Comparison of ENCODE assay signal across 8 cellular contexts in genomic region chr9:109012876-109013677, GRCh38. TPM values are rescaled to one million over a fixed set of nuclear protein-coding genes. Genes with fewer than 3 reads are reported as not detected.
A peak's percentile ranks its signal among the peaks of the same experiment; 100 is the strongest.
DNase-seq lines count a peak whose midpoint lies in the region; ATAC-seq and TF ChIP-seq lines count a peak whose summit lies in the region.

Gene CTNNAL1, minus strand, starts transcription at chr9:109013499. Its CDS starts 57 bp downstream, at chr9:109013442.

- H3K9me3 Mint-ChIP-seq in CD4-positive, CD25-positive, alpha-beta regulatory T cell = no peaks in the 10 kb centered on the region

- TF ChIP-seq CTCF in epithelial cell of esophagus (IDR thresholded peaks at IDR 0.05; ENCODE audit: insufficient read depth, low read depth, low read length, missing control alignments) = no peak

- H3K9ac ChIP-seq in mucosa of rectum (ENCODE audit: low read depth in 1 of 2, low read length in 2 of 2) = peak within 1 kb of the TSS; percentile 54 to 89

- H3K4me3 Mint-ChIP-seq in CD4-positive, CD25-positive, alpha-beta regulatory T cell = peak within 1 kb of the TSS; percentile 95 to 98 (median 96)

- no peaks in the 10 kb centered on the region for H3K36me3 Mint-ChIP-seq in CD4-positive, CD25-positive, alpha-beta regulatory T cell

- peak within 1 kb of the TSS; percentile 94 to 97 (median 96) for H3K27ac Mint-ChIP-seq in CD4-positive, CD25-positive, alpha-beta regulatory T cell

- DNase-seq in CD4-positive, CD25-positive, alpha-beta regulatory T cell = peak; percentile 83 to 91 (median 89)
- DNase-seq in NOMO-1 treated with DMSO at 0.1 percent for 48 hours (lab: John Stamatoyannopoulos, UW; ENCODE audit: unreplicated experiment) = peak; percentile 66
- peak; percentile 77 for DNase-seq in activated T-cell treated with anti-CD3 and anti-CD28 coated beads for 1 hour (ENCODE audit: low read depth)
- DNase-seq in epithelial cell of esophagus (ENCODE audit: low read depth) = peak; percentile 81
- DNase-seq in stimulated activated CD8-positive, alpha-beta memory T cell treated with anti-CD3 and anti-CD28 coated beads, Interleukin-7, amount 100 ng/mL, for 1 hour (ENCODE audit: low read depth in 2 of 2) = peak; percentile 72 to 76

- peak; percentile 86 to 88 for ATAC-seq in CD4-positive, CD25-positive, alpha-beta regulatory T cell (ENCODE audit: low read depth in 2 of 2)
- peak; percentile 82 for ATAC-seq in GM19397 (IDR thresholded peaks at IDR 0.05; ENCODE audit: unreplicated experiment)
- peak; percentile 41 for ATAC-seq in HG03558 (IDR thresholded peaks at IDR 0.05; ENCODE audit: extremely low read depth, unreplicated experiment)

- H3K27me3 ChIP-seq in CD4-positive, CD25-positive, alpha-beta regulatory T cell (ENCODE audit: control insufficient read depth, insufficient read depth, low read length) = no peaks in the 10 kb centered on the region
- no peaks in the 10 kb centered on the region for H3K27me3 ChIP-seq in mucosa of rectum (ENCODE audit: control insufficient read depth in 2 of 2, insufficient read depth in 2 of 2, low read length in 2 of 2)

- H3K4me1 ChIP-seq in CD4-positive, CD25-positive, alpha-beta regulatory T cell (ENCODE audit: control insufficient read depth, insufficient read depth, low read length, poor library complexity, severe bottlenecking) = peaks cover 29% of the 10 kb centered on the region
- peaks cover 8 to 11% of the 10 kb centered on the region in 2 donors for H3K4me1 ChIP-seq in mucosa of rectum (ENCODE audit: control insufficient read depth in 2 of 2, insufficient read depth in 2 of 2, low read length in 2 of 2)

- no peaks in the 10 kb centered on the region for H3K9me3 ChIP-seq in CD4-positive, CD25-positive, alpha-beta regulatory T cell (ENCODE audit: control insufficient read depth in 2 of 2, low read length in 2 of 2)
- no peaks in the 10 kb centered on the region for H3K9me3 ChIP-seq in mucosa of rectum (ENCODE audit: control insufficient read depth in 2 of 2, low read length in 2 of 2)

- H3K4me1 Mint-ChIP-seq in CD4-positive, CD25-positive, alpha-beta regulatory T cell = peaks cover 7 to 31% (median 29%) of the 10 kb centered on the region in 4 donors

- H3K4me3 ChIP-seq in CD4-positive, CD25-positive, alpha-beta regulatory T cell (ENCODE audit: low read depth, low read length) = peak within 1 kb of the TSS; percentile 89
- peak within 1 kb of the TSS; percentile 53 for H3K4me3 ChIP-seq in epithelial cell of esophagus (ENCODE audit: low read length)
- H3K4me3 ChIP-seq in mucosa of rectum (ENCODE audit: low read length in 2 of 2) = peak within 1 kb of the TSS; percentile 79 to 82

- H3K27me3 Mint-ChIP-seq in CD4-positive, CD25-positive, alpha-beta regulatory T cell = no peaks in the 10 kb centered on the region

- no peaks in the 10 kb centered on the region for H3K36me3 ChIP-seq in CD4-positive, CD25-positive, alpha-beta regulatory T cell (ENCODE audit: control insufficient read depth, insufficient read depth, low read length)
- no peaks in the 10 kb centered on the region for H3K36me3 ChIP-seq in mucosa of rectum (ENCODE audit: control insufficient read depth in 2 of 2, insufficient read depth in 2 of 2, low read length in 2 of 2)

- peak within 1 kb of the TSS; percentile 79 for H3K27ac ChIP-seq in CD4-positive, CD25-positive, alpha-beta regulatory T cell (ENCODE audit: insufficient read depth, low read length, poor library complexity, severe bottlenecking)
- peak within 1 kb of the TSS; percentile 69 to 76 for H3K27ac ChIP-seq in mucosa of rectum (ENCODE audit: low read depth in 2 of 2, low read length in 2 of 2)

RNA-seq across cellular contexts. Expression of gene CTNNAL1, which starts in this region (rescaled TPM):
- 10.6 TPM for total RNA-seq in CD4-positive, CD25-positive, alpha-beta regulatory T cell
- 10 to 100 TPM in 1 of 4 donors, 1 to 10 TPM in 3; 2.2 to 10.1 (median 5.4) TPM for polyA plus RNA-seq in CD4-positive, CD25-positive, alpha-beta regulatory T cell

Comparison
In these comparisons a context has a peak if more than half of its experiments do, and no peak if none do; other contexts are left out.
1. Peak in every context shown above with its lines: DNase-seq, ATAC-seq, H3K4me3 ChIP-seq and H3K27ac ChIP-seq.